ENCODE assay signal across 8 cellular contexts in genomic region chr9:128818099-128818838, GRCh38. TPM values are rescaled to one million over a fixed set of nuclear protein-coding genes. Genes with fewer than 3 reads are reported as not detected.
DNase-seq lines count a peak whose midpoint lies in the region; ATAC-seq, FAIRE-seq and TF ChIP-seq lines count a peak whose summit lies in the region.

Gene ENDOG, plus strand, starts transcription at chr9:128818500. Its CDS starts 185 bp downstream, at chr9:128818685.

- no peaks in the 10 kb centered on the region for H3K27me3 ChIP-seq in heart right ventricle
- H3K27me3 ChIP-seq in upper lobe of left lung = no peaks in the 10 kb centered on the region

- TF ChIP-seq EP300 in upper lobe of left lung (IDR thresholded peaks at IDR 0.05) = no peak

- H3K4me1 ChIP-seq in heart right ventricle (peaks cover 6 to 22% (median 16%) of the 10 kb centered on the region in 9 donors), upper lobe of left lung (peaks cover 12 to 20% (median 13%) of the 10 kb centered on the region in 4 donors)

- H3K36me3 ChIP-seq in heart right ventricle = peaks cover 0 to 24% (median 10%) of the 10 kb centered on the region in 9 donors
- peaks cover 6 to 24% (median 19%) of the 10 kb centered on the region in 4 donors for H3K36me3 ChIP-seq in upper lobe of left lung

- peak; percentile 72; the same call in 1 of the 2 replicates for TF ChIP-seq POLR2A in GM12892 (IDR thresholded peaks at IDR 0.05; ENCODE audit: low read depth, low read length)
- peak in 3 of 4 donors; percentile 58 to 91 (median 88) for TF ChIP-seq POLR2A in upper lobe of left lung (IDR thresholded peaks at IDR 0.05)

- peak within 1 kb of the TSS; percentile 85 to 96 (median 92) for H3K27ac ChIP-seq in heart right ventricle
- H3K27ac ChIP-seq in upper lobe of left lung = peak within 1 kb of the TSS; percentile 77 to 87 (median 82)

- ATAC-seq in HG02852 (IDR thresholded peaks at IDR 0.05; ENCODE audit: unreplicated experiment) = peak; percentile 87
- peak; percentile 92 to 98 (median 96) for ATAC-seq in heart right ventricle
- peak; percentile 98 to 99 for ATAC-seq in upper lobe of left lung (ENCODE audit: low FRiP score in 2 of 2)

- H3K4me3 ChIP-seq in heart right ventricle (peak within 1 kb of the TSS; percentile 60 to 83 (median 70)), upper lobe of left lung (peak within 1 kb of the TSS; percentile 57 to 90 (median 70))

- H3K9me3 ChIP-seq in heart right ventricle (no peaks in the 10 kb centered on the region), upper lobe of left lung (no peaks in the 10 kb centered on the region)

- 0 to 1% methylated on average over 67 to 70 of the region's 70 CpGs for WGBS in heart right ventricle, 2 donors
- WGBS in upper lobe of left lung, 2 donors = 0% methylated on average over 10 to 21 of the region's 70 CpGs

- TF ChIP-seq CTCF in heart right ventricle (IDR thresholded peaks at IDR 0.05) = peak; percentile 94 to 99 (median 99)
- TF ChIP-seq CTCF in upper lobe of left lung (IDR thresholded peaks at IDR 0.05) = peak; percentile 93 to 99 (median 99)

- FAIRE-seq in GM12892 (lab: Jason Lieb, UNC) = peak; percentile 98

- intact Hi-C loops in T-helper 1 cell treated with Interleukin-12 subunit alpha and Interleukin-12 subunit beta and Interleukin-4 antibody, amounts not matched to agents 30 ng/mL and 1 ng/mL, for 36 hours (cut with micrococcal nuclease) = loop anchor here (1.0 to 5.0 kb wide), 15 partner anchors 11 to 594 kb away; partner anchors contain the start of genes DOLK, GLE1, LRRC8A and MIGA2
- intact Hi-C loops in heart right ventricle (cut with DNase I) = loop anchor here in 1 of 10 donors (2.0 kb wide), 1 partner anchor 31 kb away; the partner anchor contains the start of gene TBC1D13
- intact Hi-C loops in posterior cingulate gyrus (cut with DNase I) = no loop called here

- DNase-seq in GM12892 (ENCODE audit: insufficient read length) = peak; percentile 99
- peak; percentile 82 for DNase-seq in NCI-H146 treated with DMSO at 0.1 percent for 48 hours (lab: John Stamatoyannopoulos, UW; ENCODE audit: unreplicated experiment)
- peak; percentile 90 for DNase-seq in amniotic epithelial cell (ENCODE audit: low read depth)
- peak; percentile 97 to 99 for DNase-seq in heart right ventricle
- peak; percentile 97 to 100 (median 98) for DNase-seq in posterior cingulate gyrus
- peak; percentile 98 to 99 for DNase-seq in upper lobe of left lung

RNA-seq across cellular contexts. Expression of gene ENDOG, which starts in this region (rescaled TPM):
- polyA plus RNA-seq in GM12892 (2012; ENCODE audit: missing spikeins) = 3.4 TPM
- total RNA-seq in T-helper 1 cell treated with Interleukin-12 subunit alpha and Interleukin-12 subunit beta and Interleukin-4 antibody, amounts not matched to agents 30 ng/mL and 1 ng/mL, for 36 hours = 12.8 and 14.1 TPM in 2 replicates
- total RNA-seq in heart right ventricle (10 to 100 TPM; 40.9 to 97.2 (median 52.0) TPM), upper lobe of left lung (10 to 100 TPM; 20.6 to 70.2 (median 28.8) TPM)
- 10 to 100 TPM; 51.3 to 98.8 TPM for polyA plus RNA-seq in heart right ventricle

Comparison
In these comparisons a context has a peak if more than half of its experiments do, and no peak if none do; other contexts are left out.
1. Peak in every context shown above with its lines: DNase-seq, ATAC-seq, H3K4me3 ChIP-seq and H3K27ac ChIP-seq.